In the genomic region with DNA sequence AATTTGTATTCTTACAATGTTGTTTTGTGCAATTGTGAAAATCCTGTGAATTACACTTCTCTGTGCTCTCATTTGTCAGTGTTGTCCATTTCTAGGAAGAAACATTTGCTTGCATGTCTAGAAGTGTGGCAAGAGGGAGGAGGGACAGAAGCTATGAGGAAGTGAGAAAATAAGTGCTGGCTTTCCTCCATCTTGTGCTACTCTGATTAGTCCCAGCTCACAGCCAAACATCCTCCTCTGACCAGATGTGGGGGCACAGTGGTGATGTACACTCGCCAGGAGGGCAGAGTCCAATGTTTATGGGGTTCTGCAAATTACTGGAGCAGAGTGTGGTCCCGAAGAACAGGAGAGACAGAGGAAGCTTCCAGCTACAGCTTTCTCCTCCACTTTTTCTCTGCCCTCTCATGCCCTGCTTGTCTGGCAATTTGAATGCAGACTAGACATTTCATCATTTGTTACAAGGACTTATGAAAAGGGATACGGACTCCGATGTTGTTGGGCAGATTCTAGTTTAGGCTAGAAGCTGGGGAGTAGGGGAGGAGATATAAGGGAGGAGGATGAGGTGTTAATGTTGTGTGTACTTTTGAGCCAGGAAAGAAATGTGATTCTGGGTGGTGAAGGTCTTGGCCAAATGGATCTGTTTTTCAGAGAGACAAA, we compare ENCODE assay signal across 11 cellular contexts.
A peak's percentile ranks its signal among the peaks of the same experiment; 100 is the strongest.
DNase-seq lines count a peak whose midpoint lies in the region; ATAC-seq and TF ChIP-seq lines count a peak whose summit lies in the region.
"Had no signal": no experiment of that assay in that cellular context is flagged by ENCODE, and none has a peak within 500 bp of the region (broad histone marks: within the 10 kb centered on the region; RNA-seq: fewer than 3 reads in every experiment).

No MANE protein-coding gene starts in this region.

- H3K79me2 ChIP-seq in GM23248 (ENCODE audit: insufficient read depth) = no peaks in the 10 kb centered on the region

- H3K27ac ChIP-seq in GM23248 = no peak overlapping the region

- no peak overlapping the region for H3K9ac ChIP-seq in GM23248

- no peak for ATAC-seq in natural killer cell

- intact Hi-C loops in natural killer cell (cut with micrococcal nuclease) = no loop called here

- no peak overlapping the region for H3K4me3 Mint-ChIP-seq in natural killer cell

- DNase-seq in GM04504 (ENCODE audit: low read depth) (peak; percentile 1), GM23248 (peak; percentile 35), NOMO-1 (lab: John Stamatoyannopoulos, UW; ENCODE audit: unreplicated experiment in 2 of 2) (peak; percentile 44 to 85), left kidney (ENCODE audit: low read depth, low spot score) (peak; percentile 4), NCI-H128 (lab: John Stamatoyannopoulos, UW; ENCODE audit: unreplicated experiment) (no peak), NCI-H748 treated with DMSO at 0.1 percent for 48 hours (lab: John Stamatoyannopoulos, UW) (no peak), G401 (ENCODE audit: low spot score) (no peak), natural killer cell (no peak)
- DNase-seq: central memory CD4-positive, alpha-beta T cell; DND-41; IMR-90 had no signal

- no peaks in the 10 kb centered on the region for H3K36me3 ChIP-seq in GM23248 (ENCODE audit: low read depth)

- no peaks in the 10 kb centered on the region for H3K4me1 Mint-ChIP-seq in natural killer cell

- H3K4me3 ChIP-seq in GM23248 = no peak overlapping the region

- no peak for TF ChIP-seq CTCF in natural killer cell (IDR thresholded peaks at IDR 0.05)

- no peaks in the 10 kb centered on the region for H3K9me2 ChIP-seq in GM23248 (ENCODE audit: insufficient read depth)

- WGBS in GM23248 (ENCODE audit: low coverage in 1 of 2, low lambda C conversion rate in 2 of 2, missing lambda C conversion rate in 2 of 2), 2 experiments = 0 to 1% methylated on average over 4 of the region's 4 CpGs

- H3K9me3 ChIP-seq in GM23248 (ENCODE audit: low read depth) = no peaks in the 10 kb centered on the region

- in situ Hi-C loops in GM23248 (cut with MboI) (no loop called here), G401 (cut with HindIII; ENCODE audit: low sequenced_read_pairs) (no loop called here)

- no peaks in the 10 kb centered on the region for H3F3A ChIP-seq in GM23248 (ENCODE audit: insufficient read depth)

- no peak overlapping the region for H3K27ac Mint-ChIP-seq in natural killer cell

- no peaks in the 10 kb centered on the region for H3K36me3 Mint-ChIP-seq in natural killer cell

- H3K27me3 ChIP-seq in GM23248 (replicated peaks; ENCODE audit: insufficient read depth) = no peaks in the 10 kb centered on the region

- peaks cover 8 to 19% of the 10 kb centered on the region in 2 donors for H3K27me3 Mint-ChIP-seq in natural killer cell (ENCODE audit: low read depth in 2 of 2)

- no peaks in the 10 kb centered on the region for H3K9me3 Mint-ChIP-seq in natural killer cell

- H4K20me1 ChIP-seq in GM23248 (ENCODE audit: insufficient read depth) = no peaks in the 10 kb centered on the region

- H3K4me2 ChIP-seq in GM23248 (ENCODE audit: unreplicated experiment) = no peak overlapping the region

- no peaks in the 10 kb centered on the region for H3K4me1 ChIP-seq in GM23248 (ENCODE audit: insufficient read depth)

- H2AFZ ChIP-seq in GM23248 = peak overlapping the region; percentile 66

Comparison
In these comparisons a context has a peak if more than half of its experiments do, and no peak if none do; other contexts are left out.
1. DNase-seq: peak in GM04504 (single experiment), GM23248 (single experiment), NOMO-1 (2 of 2) and left kidney (single experiment); none in NCI-H128 (single experiment), NCI-H748 treated with DMSO at 0.1 percent for 48 hours (single experiment), G401 (single experiment) and natural killer cell (single experiment).